Comparison of ENCODE assay signal across 27 cellular contexts in the genomic region with DNA sequence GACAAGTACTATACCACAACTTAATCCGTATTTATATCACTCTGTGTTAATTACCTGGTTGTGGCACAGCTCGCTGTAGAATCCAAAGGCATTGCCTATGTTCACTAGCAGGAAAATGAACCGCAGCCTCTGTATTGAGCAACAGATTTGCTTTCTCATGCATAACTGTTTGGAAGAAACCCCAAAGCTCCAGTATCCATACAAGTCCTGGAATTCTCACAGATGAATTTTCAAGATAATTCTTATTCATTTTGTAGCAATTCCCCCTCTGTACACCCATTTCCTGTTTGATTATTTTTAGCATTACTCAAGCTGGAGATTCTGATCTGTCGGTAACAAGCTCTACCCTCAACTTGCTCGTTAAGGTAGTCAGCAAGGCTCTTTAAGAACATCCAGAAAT.
DNase-seq lines count a peak whose midpoint lies in the region; ATAC-seq and TF ChIP-seq lines count a peak whose summit lies in the region.
"Had no signal": no experiment of that assay in that cellular context is flagged by ENCODE, and none has a peak within 500 bp of the region (broad histone marks: within the 10 kb centered on the region; RNA-seq: fewer than 3 reads in every experiment).

No MANE protein-coding gene starts in this region.

- DNase-seq in AG20443 (ENCODE audit: low spot score) (peak; percentile 64), HCEC 1CT (peak; percentile 32), brain microvascular endothelial cell (peak; percentile 20), iris pigment epithelial cell (ENCODE audit: low read depth) (peak; percentile 28), dorsolateral prefrontal cortex (no peak), ACHN (no peak)
- DNase-seq: activated CD4-positive, alpha-beta T cell treated with anti-CD3 and anti-CD28 coated beads for 4 hours; activated CD8-positive, alpha-beta memory T cell treated with anti-CD3 and anti-CD28 coated beads for 24 hours; activated effector memory CD4-positive, alpha-beta T cell treated with Interleukin-2 at 50 U/mL for 16 hours; activated naive CD8-positive, alpha-beta T cell treated with anti-CD3 and anti-CD28 coated beads for 36 hours; CD4-positive, alpha-beta memory T cell; cerebellar nuclear complex; foreskin fibroblast; heart left ventricle; left cardiac atrium; NCI-H1436 treated with DMSO at 0.1 percent for 48 hours; NCI-H446 treated with DMSO at 0.1 percent for 48 hours; nephron progenitor cell; ovary; stimulated activated CD4-positive, alpha-beta T cell treated with anti-CD3 and anti-CD28 coated beads, Interleukin-1b, Interleukin-23, amount 100 ng/mL, for 48 hours; stomach; tibial artery had no signal

- H3K27ac ChIP-seq in brain microvascular endothelial cell: no peak overlapping the region
- peak overlapping the region in 14 of 59 donors; percentile 2 to 61 (median 18) for H3K27ac ChIP-seq in dorsolateral prefrontal cortex
- H3K27ac ChIP-seq: heart left ventricle, KMS-11, ovary, stomach, tibial artery, VCaP had no signal

- TF ChIP-seq CTCF in brain microvascular endothelial cell (IDR thresholded peaks at IDR 0.05; ENCODE audit: low read depth, low read length, missing control alignments): no peak
- no peak for TF ChIP-seq CTCF in dorsolateral prefrontal cortex (IDR thresholded peaks at IDR 0.05 in 54 of 56, conservative IDR thresholded peaks at IDR 0.05 in 2 of 56; ENCODE audit: low read depth in 1 of 56, partially characterized antibody in 56 of 56)

- in situ Hi-C loops in brain microvascular endothelial cell (cut with HindIII; ENCODE audit: low pct_ligation_motif_present, low sequenced_read_pairs): no loop called here
- in situ Hi-C loops in ACHN (cut with HindIII; ENCODE audit: low pct_ligation_motif_present, low pct_unique_long_range_greater_than_20kb, low sequenced_read_pairs): no loop called here

- H3K4me3 ChIP-seq in brain microvascular endothelial cell (ENCODE audit: low read depth, low read length) (no peak overlapping the region), dorsolateral prefrontal cortex (peak overlapping the region in 1 of 59 donors; percentile 13)
- H3K4me3 ChIP-seq: heart left ventricle, ovary, smooth muscle cell, stomach, tibial artery had no signal

- H3K27me3 ChIP-seq in brain microvascular endothelial cell (replicated peaks) (no peaks in the 10 kb centered on the region), dorsolateral prefrontal cortex (no peaks in the 10 kb centered on the region)
- H3K27me3 ChIP-seq: heart left ventricle, ovary, stomach, tibial artery had no signal

- H3K36me3 ChIP-seq in brain microvascular endothelial cell (replicated peaks): no peaks in the 10 kb centered on the region
- H3K36me3 ChIP-seq: heart left ventricle, ovary, stomach, tibial artery had no signal

- no peak for ATAC-seq in HG03520 (IDR thresholded peaks at IDR 0.05; ENCODE audit: unreplicated experiment)
- ATAC-seq: HCT116, heart left ventricle, left cardiac atrium had no signal

- intact Hi-C loops in dorsolateral prefrontal cortex (cut with DNase I): no loop called here

Comparison
In these comparisons a context has a peak if more than half of its experiments do, and no peak if none do; other contexts are left out.
1. DNase-seq: peak in AG20443 (single experiment), HCEC 1CT (single experiment), brain microvascular endothelial cell (single experiment) and iris pigment epithelial cell (single experiment); none in dorsolateral prefrontal cortex (0 of 10) and ACHN (single experiment).